In genomic region chr11:86473991-86474833, GRCh38 we compare ENCODE assay signal across 15 cellular contexts.
DNase-seq lines count a peak whose midpoint lies in the region; ATAC-seq and TF ChIP-seq lines count a peak whose summit lies in the region.
"Had no signal": no experiment of that assay in that cellular context is flagged by ENCODE, and none has a peak within 500 bp of the region (broad histone marks: within the 10 kb centered on the region; RNA-seq: fewer than 3 reads in every experiment).

No MANE protein-coding gene starts in this region.

- 0% methylated on average over 1 of the region's 10 CpGs; no CpG with 5 or more reads in 1 of the 2 experiments for WGBS in IMR-90 (ENCODE audit: extremely low coverage in 2 of 2, insufficient read length in 1 of 2), 2 experiments

- H2AK5ac ChIP-seq in IMR-90 (ENCODE audit: low read depth, low read length), result peak overlapping the region; percentile 79

- TF ChIP-seq POLR2A in IMR-90 (IDR thresholded peaks at IDR 0.05; ENCODE audit: low read depth, low read length), result no peak

- no peak overlapping the region for H3K4me2 ChIP-seq in IMR-90 (ENCODE audit: low read depth, low read length)

- peak overlapping the region; percentile 48 for H2BK5ac ChIP-seq in IMR-90 (ENCODE audit: low read depth, low read length, poor library complexity, severe bottlenecking)

- TF ChIP-seq CTCF in IMR-90 (conservative IDR thresholded peaks at IDR 0.05; ENCODE audit: low read depth, low read length) (no peak), cardiac fibroblast (IDR thresholded peaks at IDR 0.05; ENCODE audit: low read depth, low read length) (no peak)

- intact Hi-C loops in IMR-90 (cut with micrococcal nuclease), result no loop called here

- no TSS peak for BruUV-seq in IMR-90 (replicated peaks; lab: Mats Ljungman, UMichigan)

- H3K9ac ChIP-seq in IMR-90 (ENCODE audit: low read depth, low read length) (no peak overlapping the region), stomach smooth muscle (ENCODE audit: low read length in 2 of 2) (no peak overlapping the region)

- peak overlapping the region; percentile 78 for H3K14ac ChIP-seq in IMR-90 (replicated peaks; ENCODE audit: low read depth, low read length)

- H3K4me1 ChIP-seq in IMR-90 (ENCODE audit: control insufficient read depth, insufficient read depth, low read length) (peaks cover 11% of the 10 kb centered on the region), stomach smooth muscle (ENCODE audit: control insufficient read depth, insufficient read depth, low read length) (peaks cover 36% of the 10 kb centered on the region)

- H3K56ac ChIP-seq in IMR-90 (ENCODE audit: extremely low read depth, insufficient read depth, low read length), result 0 out of 2 replicates have a peak overlapping the region, but pooled peaks have one; percentile 29

- no peaks in the 10 kb centered on the region for H3K36me3 ChIP-seq in IMR-90 (ENCODE audit: control insufficient read depth, insufficient read depth, low read length)
- H3K36me3 ChIP-seq in stomach smooth muscle (ENCODE audit: control insufficient read depth in 2 of 2, insufficient read depth in 2 of 2, low read length in 2 of 2), result no peaks in the 10 kb centered on the region
- H3K36me3 ChIP-seq: HAP-1, suprapubic skin had no signal

- H4K20me1 ChIP-seq in IMR-90 (ENCODE audit: insufficient read depth, low read length), result no peaks in the 10 kb centered on the region

- H2BK120ac ChIP-seq in IMR-90 (ENCODE audit: low read depth, low read length), result peak overlapping the region; percentile 89

- H3K79me1 ChIP-seq in IMR-90 (ENCODE audit: low read depth in 1 of 2, low read length in 2 of 2), result no peaks in the 10 kb centered on the region

- TF ChIP-seq RAD21 in IMR-90 (IDR thresholded peaks at IDR 0.05; ENCODE audit: low read length), result no peak

- no peak overlapping the region for H3K4me3 ChIP-seq in IMR-90 (ENCODE audit: insufficient read depth, low read depth, low read length)
- H3K4me3 ChIP-seq in cardiac fibroblast (replicated peaks in 1 of 2; ENCODE audit: low read depth in 2 of 2, low read length in 2 of 2), result no peak overlapping the region
- H3K4me3 ChIP-seq in stomach smooth muscle (ENCODE audit: low read length in 2 of 2), result peak overlapping the region in 1 of 2 donors; percentile 22
- H3K4me3 ChIP-seq: HAP-1, suprapubic skin had no signal

- POLR2A ChIA-PET in IMR-90 (lab: Charles Lee; ENCODE audit: unreplicated experiment), result no interaction called here

- H4K91ac ChIP-seq in IMR-90 (ENCODE audit: insufficient read depth, low read depth, low read length), result peak overlapping the region; percentile 45

- peak overlapping the region; percentile 12; the same call in 2 of the 3 replicates for H2BK15ac ChIP-seq in IMR-90 (ENCODE audit: low read depth, low read length)

- no peak overlapping the region for H2AK9ac ChIP-seq in IMR-90 (replicated peaks; ENCODE audit: low read depth, low read length, poor library complexity)

- dilution Hi-C loops in IMR-90 (cut with HindIII; ENCODE audit: low sequenced_read_pairs, unreplicated experiment), result no loop called here

- H3K27me3 ChIP-seq in IMR-90 (ENCODE audit: control insufficient read depth, insufficient read depth, low read length) (no peaks in the 10 kb centered on the region), stomach smooth muscle (ENCODE audit: control insufficient read depth in 1 of 2, insufficient read depth in 2 of 2, low read length in 2 of 2) (no peaks in the 10 kb centered on the region)
- H3K27me3 ChIP-seq: suprapubic skin had no signal

- H2BK20ac ChIP-seq in IMR-90 (ENCODE audit: low read depth, low read length), result peak overlapping the region; percentile 86

- no peaks in the 10 kb centered on the region for H3K9me3 ChIP-seq in IMR-90 (ENCODE audit: control insufficient read depth, insufficient read depth, low read length)
- no peaks in the 10 kb centered on the region for H3K9me3 ChIP-seq in stomach smooth muscle (ENCODE audit: control insufficient read depth in 2 of 2, low read length in 2 of 2)
- H3K9me3 ChIP-seq: HAP-1, suprapubic skin had no signal

- in situ Hi-C loops in IMR-90 (cut with MboI; ENCODE audit: low sequenced_read_pairs), result no loop called here

- peak overlapping the region; percentile 86 for H2AFZ ChIP-seq in IMR-90 (replicated peaks; ENCODE audit: low read length, poor library complexity)

- H3K23ac ChIP-seq in IMR-90 (ENCODE audit: low read depth, low read length), result peak overlapping the region; percentile 59; the same call in 1 of the 2 replicates

- H4K5ac ChIP-seq in IMR-90 (ENCODE audit: low read depth, low read length), result peak overlapping the region; percentile 56; the same call in 1 of the 2 replicates

- peak overlapping the region; percentile 34 to 80 for H4K8ac ChIP-seq in IMR-90 (ENCODE audit: low read depth in 2 of 2, low read length in 2 of 2)

- peak overlapping the region; percentile 28; the same call in 1 of the 2 replicates for H3K18ac ChIP-seq in IMR-90 (ENCODE audit: low read depth, low read length)

- peaks cover 21% of the 10 kb centered on the region for H3K9me1 ChIP-seq in IMR-90 (ENCODE audit: insufficient read depth, low read length)

- peak overlapping the region; percentile 1; the same call in 1 of the 2 replicates for H3K27ac ChIP-seq in IMR-90 (ENCODE audit: insufficient read depth, low read length)
- H3K27ac ChIP-seq in stomach smooth muscle (ENCODE audit: low read length), result peak overlapping the region; percentile 41
- H3K27ac ChIP-seq: suprapubic skin had no signal

- ATAC-seq in IMR-90 (ENCODE audit: low read depth) (peak; percentile 35), HG03460 (IDR thresholded peaks at IDR 0.05; ENCODE audit: unreplicated experiment) (no peak), GM18861 (IDR thresholded peaks at IDR 0.05; ENCODE audit: unreplicated experiment) (no peak)
- ATAC-seq: activated CD8-positive, alpha-beta T cell treated with anti-CD3 and anti-CD28 coated beads for 36 hours; CD8-positive, alpha-beta T cell had no signal

- CTCF ChIA-PET in IMR-90 (lab: Yijun Ruan, JAX), result no interaction called here

- peak overlapping the region; percentile 74 for H3K4ac ChIP-seq in IMR-90 (ENCODE audit: low read depth, low read length)

- DNase-seq in IMR-90 (peak; percentile 86), cardiac fibroblast (ENCODE audit: low read depth in 2 of 2) (peak; percentile 25 to 43), islet precursor cell (peak; percentile 90), SKM-1 treated with dmso at 0.1 percent for 144 hours (lab: John Stamatoyannopoulos, UW; ENCODE audit: unreplicated experiment) (no peak)
- DNase-seq in activated CD8-positive, alpha-beta memory T cell treated with anti-CD3 and anti-CD28 coated beads, Interleukin-2, amount 50 U/mL, for 48 hours, result no peak
- DNase-seq: activated CD8-positive, alpha-beta T cell treated with anti-CD3 and anti-CD28 coated beads for 36 hours; CD8-positive, alpha-beta T cell; MM.1S; NCI-H510A treated with DMSO at 0.1 percent for 48 hours; nucleus accumbens had no signal

TF ChIP-seq in IMR-90, 13 proteins besides CTCF, POLR2A, EP300 and RAD21:
- TF ChIP-seq FOS (IDR thresholded peaks at IDR 0.05; ENCODE audit: low read depth, low read length) (0 out of 2 replicates have a peak, but pooled peaks have one; percentile 13), RCOR1 (IDR thresholded peaks at IDR 0.05; ENCODE audit: insufficient replicate concordance, low read length) (no peak)
TF ChIP-seq in IMR-90: peak in this region for 1.

Comparison
In these comparisons a context has a peak if more than half of its experiments do, and no peak if none do; other contexts are left out.
1. DNase-seq: peak in IMR-90 (single experiment), cardiac fibroblast (2 of 2) and islet precursor cell (single experiment); none in SKM-1 treated with dmso at 0.1 percent for 144 hours (single experiment) and activated CD8-positive, alpha-beta memory T cell treated with anti-CD3 and anti-CD28 coated beads, Interleukin-2, amount 50 U/mL, for 48 hours (single experiment).